ENCODE assay signal across 11 cellular contexts in genomic region chr14:23054000-23054811, GRCh38. TPM values are rescaled to one million over a fixed set of nuclear protein-coding genes. Genes with fewer than 3 reads are reported as not detected.
DNase-seq lines count a peak whose midpoint lies in the region; ATAC-seq and TF ChIP-seq lines count a peak whose summit lies in the region.
"Had no signal": no experiment of that assay in that cellular context is flagged by ENCODE, and none has a peak within 500 bp of the region (broad histone marks: within the 10 kb centered on the region; RNA-seq: fewer than 3 reads in every experiment).

No MANE protein-coding gene starts in this region.

- H3K9me3 ChIP-seq in heart right ventricle (no peaks in the 10 kb centered on the region), gastrocnemius medialis (no peaks in the 10 kb centered on the region), Caco-2 (no peaks in the 10 kb centered on the region)

- peaks cover 8% of the 10 kb centered on the region for H3K27me3 Mint-ChIP-seq in activated CD4-positive, alpha-beta T cell treated with anti-CD3 and anti-CD28 coated beads, Interleukin-2, amount 10 ng/mL, durations not matched to agents 24 days and 14 days
- no peaks in the 10 kb centered on the region for H3K27me3 Mint-ChIP-seq in Caco-2 (ENCODE audit: insufficient read depth, unreplicated experiment)
- H3K27me3 Mint-ChIP-seq: naive B cell had no signal

- DNase-seq in heart right ventricle = no peak
- no peak for DNase-seq in left cardiac atrium
- peak; percentile 70 for DNase-seq in activated CD4-positive, alpha-beta T cell treated with anti-CD3 and anti-CD28 coated beads, Interleukin-2, amount 10 ng/mL, durations not matched to agents 24 days and 14 days
- DNase-seq in head of caudate nucleus = peak in 26 of 42 donors; percentile 29 to 74 (median 50)
- no peak for DNase-seq in gastrocnemius medialis
- DNase-seq in Caco-2 = no peak
- DNase-seq in iPS-NIHi7 (ENCODE audit: extremely low spot score) = no peak
- DNase-seq: foreskin melanocyte, naive B cell had no signal

- H3K4me3 ChIP-seq in heart right ventricle = no peak overlapping the region
- no peak overlapping the region for H3K4me3 ChIP-seq in gastrocnemius medialis
- no peak overlapping the region for H3K4me3 ChIP-seq in Caco-2 (ENCODE audit: low read depth, low read length)

- ATAC-seq in heart right ventricle (no peak), left cardiac atrium (no peak), gastrocnemius medialis (no peak), GM19467 (IDR thresholded peaks at IDR 0.05; ENCODE audit: unreplicated experiment) (no peak)

- intact Hi-C loops in heart right ventricle (cut with DNase I) (loop anchor here in 3 of 10 donors (2.0 to 10.0 kb wide), 3 partner anchors 57 to 499 kb away; no protein-coding TSS in a partner anchor), left cardiac atrium (cut with DNase I) (no loop called here), head of caudate nucleus (cut with DNase I) (no loop called here), gastrocnemius medialis (cut with DNase I; ENCODE audit: low total_unique reads) (no loop called here), Caco-2 (cut with micrococcal nuclease; ENCODE audit: unreplicated experiment) (no loop called here)
- intact Hi-C loops in activated CD4-positive, alpha-beta T cell treated with anti-CD3 and anti-CD28 coated beads, Interleukin-2, amount 10 ng/mL, durations not matched to agents 24 days and 14 days (cut with micrococcal nuclease) = no loop called here

- peaks cover 17% of the 10 kb centered on the region for H3K4me1 Mint-ChIP-seq in activated CD4-positive, alpha-beta T cell treated with anti-CD3 and anti-CD28 coated beads, Interleukin-2, amount 10 ng/mL, durations not matched to agents 24 days and 14 days
- peaks cover 15% of the 10 kb centered on the region for H3K4me1 Mint-ChIP-seq in Caco-2 (ENCODE audit: low read depth, unreplicated experiment)

- 74 to 77% methylated on average over 17 of the region's 17 CpGs for WGBS in heart right ventricle, 2 donors

- no peaks in the 10 kb centered on the region for H3K9me3 Mint-ChIP-seq in activated CD4-positive, alpha-beta T cell treated with anti-CD3 and anti-CD28 coated beads, Interleukin-2, amount 10 ng/mL, durations not matched to agents 24 days and 14 days
- H3K9me3 Mint-ChIP-seq in Caco-2 (ENCODE audit: unreplicated experiment) = no peaks in the 10 kb centered on the region
- H3K9me3 Mint-ChIP-seq: naive B cell had no signal

- TF ChIP-seq CTCF in heart right ventricle (IDR thresholded peaks at IDR 0.05) = peak in 6 of 9 donors; percentile 32 to 48 (median 39)
- peak in 2 of 5 experiments; percentile 13 to 24 for TF ChIP-seq CTCF in gastrocnemius medialis (IDR thresholded peaks at IDR 0.05 in 4 of 5, conservative IDR thresholded peaks at IDR 0.05 in 1 of 5)
- TF ChIP-seq CTCF in Caco-2 (IDR thresholded peaks at IDR 0.05; ENCODE audit: insufficient read depth in 1 of 2, low read depth in 1 of 2, low read length in 1 of 2, severe bottlenecking in 1 of 2, unreplicated experiment in 1 of 2) = peak in 1 of 2 experiments; percentile 18

- H3K4me1 ChIP-seq in heart right ventricle (peaks cover 0 to 28% (median 18%) of the 10 kb centered on the region in 9 donors), gastrocnemius medialis (peaks cover 3 to 8% of the 10 kb centered on the region in 2 donors), Caco-2 (peaks cover 7% of the 10 kb centered on the region)

- peaks cover 0 to 12% (median 7%) of the 10 kb centered on the region in 9 donors for H3K36me3 ChIP-seq in heart right ventricle
- peaks cover 0 to 7% of the 10 kb centered on the region in 2 donors for H3K36me3 ChIP-seq in gastrocnemius medialis
- H3K36me3 ChIP-seq in Caco-2 (ENCODE audit: control insufficient read depth, insufficient read depth, low read length) = no peaks in the 10 kb centered on the region

- no TSS peak for BruUV-seq in Caco-2 (replicated peaks; lab: Mats Ljungman, UMichigan)

- POLR2A ChIA-PET in Caco-2 (lab: Charles Lee) = no interaction called here

- in situ Hi-C loops in gastrocnemius medialis (cut with MboI; ENCODE audit: low sequenced_read_pairs in 4 of 4) = loop anchor here in 2 of 4 donors (5.0 kb wide), 2 partner anchors 62 to 67 kb away; no protein-coding TSS in a partner anchor

- no peak for TF ChIP-seq POLR2A in gastrocnemius medialis (IDR thresholded peaks at IDR 0.05)

- H3K27ac ChIP-seq in heart right ventricle = no peak overlapping the region
- H3K27ac ChIP-seq in gastrocnemius medialis = no peak overlapping the region

- CTCF ChIA-PET in Caco-2 (lab: Charles Lee) = interaction anchor here (0.7 to 3.8 kb wide), 3 partner anchors 14 to 68 kb away, joined by 4 to 27 read pairs (median 5); no protein-coding TSS in a partner anchor

- H3K27me3 ChIP-seq in heart right ventricle (no peaks in the 10 kb centered on the region), gastrocnemius medialis (no peaks in the 10 kb centered on the region), Caco-2 (replicated peaks; ENCODE audit: control insufficient read depth, insufficient read depth, low read length) (no peaks in the 10 kb centered on the region)

- H3K36me3 Mint-ChIP-seq in activated CD4-positive, alpha-beta T cell treated with anti-CD3 and anti-CD28 coated beads, Interleukin-2, amount 10 ng/mL, durations not matched to agents 24 days and 14 days (ENCODE audit: low read depth) = peaks cover 5% of the 10 kb centered on the region
- H3K36me3 Mint-ChIP-seq in Caco-2 (ENCODE audit: insufficient read depth, unreplicated experiment) = peaks cover 24% of the 10 kb centered on the region

- no peak overlapping the region for H3K27ac Mint-ChIP-seq in activated CD4-positive, alpha-beta T cell treated with anti-CD3 and anti-CD28 coated beads, Interleukin-2, amount 10 ng/mL, durations not matched to agents 24 days and 14 days
- no peak overlapping the region for H3K27ac Mint-ChIP-seq in Caco-2 (ENCODE audit: unreplicated experiment)

- H3K4me3 Mint-ChIP-seq in activated CD4-positive, alpha-beta T cell treated with anti-CD3 and anti-CD28 coated beads, Interleukin-2, amount 10 ng/mL, durations not matched to agents 24 days and 14 days = no peak overlapping the region
- H3K4me3 Mint-ChIP-seq in Caco-2 (ENCODE audit: unreplicated experiment) = no peak overlapping the region
- H3K4me3 Mint-ChIP-seq: naive B cell had no signal

RNA-seq across cellular contexts. Expression of gene CDH24, which starts 3.1 kb away (rescaled TPM):
- total RNA-seq in heart right ventricle (1 to 10 TPM in 7 of 10 donors, under 1 TPM in 3; 0.57 to 4.4 (median 1.3) TPM), left cardiac atrium (1 to 10 TPM; 1.6 to 3.4 TPM), gastrocnemius medialis (1 to 10 TPM in 1 of 4 donors, under 1 TPM in 3; 0.36 to 1.7 (median 0.58) TPM), Caco-2 (2022) (7.9 TPM in 2 replicates)
- 1 to 10 TPM; 1.9 to 9.1 TPM for polyA plus RNA-seq in heart right ventricle
- total RNA-seq in activated CD4-positive, alpha-beta T cell treated with anti-CD3 and anti-CD28 coated beads, Interleukin-2, amount 10 ng/mL, durations not matched to agents 24 days and 14 days = 1.6 and 1.7 TPM in 2 replicates

RNA-seq across cellular contexts. Expression of gene PSMB11, which starts 12.2 kb away (rescaled TPM):
- total RNA-seq in heart right ventricle (not detected), left cardiac atrium (not detected), gastrocnemius medialis (not detected), Caco-2 (2022) (not detected in 2 replicates)
- polyA plus RNA-seq in heart right ventricle = not detected
- total RNA-seq in activated CD4-positive, alpha-beta T cell treated with anti-CD3 and anti-CD28 coated beads, Interleukin-2, amount 10 ng/mL, durations not matched to agents 24 days and 14 days = not detected in 2 replicates
- total RNA-seq: T-helper 2 cell treated with Interferon-gamma antibody and Interleukin-4, amounts not matched to agents 100 ng/mL and 5 ng/mL, for 36 hours had no signal

RNA-seq across cellular contexts. Expression of gene PSMB5, which starts 19.5 kb away (rescaled TPM):
- total RNA-seq in heart right ventricle = 100 to 1,000 TPM; 111 to 141 (median 122) TPM
- 100 to 1,000 TPM in 1 of 2 donors, 10 to 100 TPM in 1; 35.6 to 206 TPM for polyA plus RNA-seq in heart right ventricle
- total RNA-seq in left cardiac atrium = 100 to 1,000 TPM in 1 of 2 donors, 10 to 100 TPM in 1; 98.1 to 114 TPM
- 150 TPM in 2 replicates for total RNA-seq in activated CD4-positive, alpha-beta T cell treated with anti-CD3 and anti-CD28 coated beads, Interleukin-2, amount 10 ng/mL, durations not matched to agents 24 days and 14 days
- 100 to 1,000 TPM; 304 to 543 (median 486) TPM for total RNA-seq in gastrocnemius medialis
- 172 and 189 TPM in 2 replicates for total RNA-seq in Caco-2 (2022)

RNA-seq across cellular contexts. Expression of gene ACIN1, which starts 40.7 kb away (rescaled TPM):
- total RNA-seq in heart right ventricle = 10 to 100 TPM; 60.2 to 79.7 (median 68.0) TPM
- 100 to 1,000 TPM in 1 of 2 donors, 10 to 100 TPM in 1; 35.7 to 119 TPM for polyA plus RNA-seq in heart right ventricle
- total RNA-seq in left cardiac atrium = 10 to 100 TPM; 71.4 to 77.5 TPM
- total RNA-seq in activated CD4-positive, alpha-beta T cell treated with anti-CD3 and anti-CD28 coated beads, Interleukin-2, amount 10 ng/mL, durations not matched to agents 24 days and 14 days = 221 and 224 TPM in 2 replicates
- 10 to 100 TPM; 61.9 to 74.8 (median 70.6) TPM for total RNA-seq in gastrocnemius medialis
- 193 and 201 TPM in 2 replicates for total RNA-seq in Caco-2 (2022)

RNA-seq across cellular contexts. Expression of gene C14orf119, which starts 41.1 kb away (rescaled TPM):
- total RNA-seq in heart right ventricle = 10 to 100 TPM; 22.3 to 35.9 (median 28.4) TPM
- 10 to 100 TPM in 1 of 2 donors, 1 to 10 TPM in 1; 9.8 to 43.3 TPM for polyA plus RNA-seq in heart right ventricle
- total RNA-seq in left cardiac atrium = 10 to 100 TPM; 30.8 to 37.9 TPM
- total RNA-seq in activated CD4-positive, alpha-beta T cell treated with anti-CD3 and anti-CD28 coated beads, Interleukin-2, amount 10 ng/mL, durations not matched to agents 24 days and 14 days = 50.9 and 54.3 TPM in 2 replicates
- total RNA-seq in gastrocnemius medialis = 10 to 100 TPM in 3 of 4 donors, 1 to 10 TPM in 1; 9.5 to 28.8 (median 13.8) TPM
- total RNA-seq in Caco-2 (2022) = 46.3 and 52.0 TPM in 2 replicates

Comparison
In these comparisons a context has a peak if more than half of its experiments do, and no peak if none do; other contexts are left out.
1. DNase-seq: peak in activated CD4-positive, alpha-beta T cell treated with anti-CD3 and anti-CD28 coated beads, Interleukin-2, amount 10 ng/mL, durations not matched to agents 24 days and 14 days (single experiment) and head of caudate nucleus (26 of 42); none in heart right ventricle (0 of 2), left cardiac atrium (single experiment), gastrocnemius medialis (0 of 2), Caco-2 (0 of 2) and iPS-NIHi7 (single experiment).